21 cellular contexts compared by ENCODE assay signal in the genomic region with DNA sequence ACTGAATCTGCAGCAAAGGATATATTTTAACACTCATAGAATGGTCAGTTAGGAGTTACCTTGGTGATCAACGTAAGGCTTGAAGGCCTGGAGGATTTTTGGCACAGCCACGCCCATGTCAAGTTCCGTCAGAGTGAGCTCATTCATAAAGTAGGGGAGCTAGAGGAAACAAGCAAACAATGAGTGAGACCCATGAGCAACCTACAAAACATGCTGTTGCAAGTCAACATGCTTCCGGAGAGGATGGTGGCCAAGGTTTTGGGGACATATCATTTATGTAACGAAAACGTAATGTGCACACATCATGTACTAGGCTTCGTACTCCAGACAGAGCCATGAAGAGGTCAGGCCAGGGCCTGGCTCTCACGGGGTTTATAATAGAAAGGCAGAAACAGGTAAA. TPM values are rescaled to one million over a fixed set of nuclear protein-coding genes. Genes with fewer than 3 reads are reported as not detected.
DNase-seq lines count a peak whose midpoint lies in the region; ATAC-seq and TF ChIP-seq lines count a peak whose summit lies in the region.
"Had no signal": no experiment of that assay in that cellular context is flagged by ENCODE, and none has a peak within 500 bp of the region (broad histone marks: within the 10 kb centered on the region; RNA-seq: fewer than 3 reads in every experiment).

No MANE protein-coding gene starts in this region.

- H3K9me3 ChIP-seq in right atrium auricular region: no peaks in the 10 kb centered on the region

- H3K27me3 ChIP-seq in right atrium auricular region: no peaks in the 10 kb centered on the region
- H3K27me3 ChIP-seq: dorsolateral prefrontal cortex had no signal

- H3K4me1 ChIP-seq in right atrium auricular region: peaks cover 0 to 21% of the 10 kb centered on the region in 2 donors

- intact Hi-C loops in cardiac septum (cut with DNase I): no loop called here

- TF ChIP-seq CTCF in right atrium auricular region (IDR thresholded peaks at IDR 0.05) (no peak), cardiac fibroblast (IDR thresholded peaks at IDR 0.05; ENCODE audit: low read depth, low read length) (no peak), fibroblast of the aortic adventitia (IDR thresholded peaks at IDR 0.05; ENCODE audit: insufficient read depth, low read length) (no peak)

- no peak overlapping the region for H3K4me3 ChIP-seq in right atrium auricular region
- no peak overlapping the region for H3K4me3 ChIP-seq in cardiac fibroblast (replicated peaks in 1 of 2; ENCODE audit: low read depth in 2 of 2, low read length in 2 of 2)
- no peak overlapping the region for H3K4me3 ChIP-seq in fibroblast of the aortic adventitia (ENCODE audit: low read depth, low read length)
- H3K4me3 ChIP-seq: dorsolateral prefrontal cortex had no signal

- peak overlapping the region; percentile 14 to 38 for H3K27ac ChIP-seq in right atrium auricular region

- ATAC-seq in HG03025 (IDR thresholded peaks at IDR 0.05; ENCODE audit: low FRiP score, unreplicated experiment): no peak
- ATAC-seq: activated naive CD4-positive, alpha-beta T cell treated with anti-CD3 and anti-CD28 coated beads, Interleukin-2, amount 50 U/mL, for 72 hours; naive thymus-derived CD4-positive, alpha-beta T cell; stimulated activated naive CD8-positive, alpha-beta T cell treated with anti-CD3 and anti-CD28 coated beads, Interleukin-15, amount 100 ng/mL, for 72 hours; T-cell had no signal

- H3K36me3 ChIP-seq in right atrium auricular region: peaks cover 10% of the 10 kb centered on the region

- no peak for DNase-seq in right atrium auricular region (ENCODE audit: low spot score)
- DNase-seq in cardiac septum (ENCODE audit: low spot score): no peak
- DNase-seq in cardiac fibroblast (ENCODE audit: low read depth in 2 of 2): peak; percentile 61 to 96
- DNase-seq in fibroblast of the aortic adventitia (ENCODE audit: low read depth): peak; percentile 34
- no peak for DNase-seq in SHP77 (lab: John Stamatoyannopoulos, UW)
- DNase-seq in stimulated activated CD4-positive, alpha-beta T cell treated with anti-CD3 and anti-CD28 coated beads, Interleukin-4, amount 100 ng/mL, for 1 hour: no peak
- no peak for DNase-seq in HuH-7.5 (ENCODE audit: low spot score)
- DNase-seq: activated CD4-positive, alpha-beta memory T cell treated with anti-CD3 and anti-CD28 coated beads for 36 hours; caudate nucleus; CD4-positive, alpha-beta memory T cell; dorsolateral prefrontal cortex; naive thymus-derived CD4-positive, alpha-beta T cell; NCI-H1048; NCI-H1694 treated with DMSO at 0.1 percent for 48 hours; NCI-H524 treated with DMSO at 0.1 percent for 48 hours; NK-92 treated with Interleukin-12 subunit alpha and Interleukin-12 subunit beta, amount 100 ng/mL, for 24 hours; stimulated activated CD8-positive, alpha-beta memory T cell treated with anti-CD3 and anti-CD28 coated beads, Interleukin-4, amount 100 ng/mL, for 48 hours; stimulated activated naive CD8-positive, alpha-beta T cell treated with anti-CD3 and anti-CD28 coated beads, Interleukin-15, amount 100 ng/mL, for 72 hours; T-cell had no signal

RNA-seq across cellular contexts. Expression of gene ERN1, which starts 41.1 kb away (rescaled TPM):
- total RNA-seq in right atrium auricular region: 10 to 100 TPM in 1 of 2 donors, 1 to 10 TPM in 1; 7.0 to 11.9 TPM
- 6.9 TPM for total RNA-seq in cardiac septum
- total RNA-seq in fibroblast of the aortic adventitia (ENCODE audit: low replicate concordance): 11.6 and 13.3 TPM in 2 replicates

Comparison
In these comparisons a context has a peak if more than half of its experiments do, and no peak if none do; other contexts are left out.
1. DNase-seq: peak in cardiac fibroblast (2 of 2) and fibroblast of the aortic adventitia (single experiment); none in right atrium auricular region (single experiment), cardiac septum (single experiment), SHP77 (0 of 2), stimulated activated CD4-positive, alpha-beta T cell treated with anti-CD3 and anti-CD28 coated beads, Interleukin-4, amount 100 ng/mL, for 1 hour (single experiment) and HuH-7.5 (single experiment).